ENCODE assay signal across 8 cellular contexts in genomic region chrX:115642895-115643530, GRCh38.
DNase-seq lines count a peak whose midpoint lies in the region; ATAC-seq and TF ChIP-seq lines count a peak whose summit lies in the region.

No MANE protein-coding gene starts in this region.

- H3K27ac ChIP-seq in WERI-Rb-1 (no peak overlapping the region), trophoblast cell (ENCODE audit: low read depth, low read length) (no peak overlapping the region)

- no peak overlapping the region for H4K12ac ChIP-seq in trophoblast cell (ENCODE audit: low read depth, low read length)

- no peak overlapping the region for H2BK120ac ChIP-seq in trophoblast cell (ENCODE audit: insufficient read depth, low read length, poor library complexity)

- H3K4me3 ChIP-seq in AG09309 (ENCODE audit: control insufficient read depth, low read depth, low read length) = no peak overlapping the region
- H3K4me3 ChIP-seq in WERI-Rb-1 (ENCODE audit: low read depth, low read length) = no peak overlapping the region
- no peak overlapping the region for H3K4me3 ChIP-seq in fibroblast of mammary gland (ENCODE audit: control insufficient read depth, low read depth, low read length)
- no peak overlapping the region for H3K4me3 ChIP-seq in trophoblast cell (ENCODE audit: low read depth, low read length)

- H3K27ac Mint-ChIP-seq in T-helper 2 cell treated with Interferon-gamma antibody and Interleukin-4, amounts not matched to agents 5 μg/mL and 100 μg/mL, for 36 hours = no peak overlapping the region

- H3K79me2 ChIP-seq in trophoblast cell (ENCODE audit: control insufficient read depth, insufficient read depth, low read length, poor library complexity) = no peaks in the 10 kb centered on the region

- no peaks in the 10 kb centered on the region for H3K9me3 ChIP-seq in WERI-Rb-1 (ENCODE audit: severe bottlenecking)
- H3K9me3 ChIP-seq in trophoblast cell (ENCODE audit: insufficient read depth, low read depth, low read length) = no peaks in the 10 kb centered on the region

- no peak overlapping the region for H3K4me2 ChIP-seq in trophoblast cell (ENCODE audit: low read length)

- WGBS in trophoblast cell (ENCODE audit: extremely low coverage, insufficient coverage, insufficient read length) = no CpG with 5 or more reads among the region's 5 CpGs

- H3K4me1 Mint-ChIP-seq in T-helper 2 cell treated with Interferon-gamma antibody and Interleukin-4, amounts not matched to agents 5 μg/mL and 100 μg/mL, for 36 hours (ENCODE audit: low read depth) = no peaks in the 10 kb centered on the region

- H2AK5ac ChIP-seq in trophoblast cell (ENCODE audit: low read length) = no peak overlapping the region

- H3K36me3 Mint-ChIP-seq in T-helper 2 cell treated with Interferon-gamma antibody and Interleukin-4, amounts not matched to agents 5 μg/mL and 100 μg/mL, for 36 hours (ENCODE audit: low read depth) = no peaks in the 10 kb centered on the region

- H4K91ac ChIP-seq in trophoblast cell (ENCODE audit: low read depth, low read length) = no peak overlapping the region

- H2BK12ac ChIP-seq in trophoblast cell (ENCODE audit: low read length) = no peak overlapping the region

- no peak overlapping the region for H3K14ac ChIP-seq in trophoblast cell (ENCODE audit: low read length)

- H3K27me3 ChIP-seq in WERI-Rb-1 (ENCODE audit: insufficient read depth, low read depth, severe bottlenecking) = peaks cover 26% of the 10 kb centered on the region
- H3K27me3 ChIP-seq in trophoblast cell (ENCODE audit: insufficient read depth, low read length) = no peaks in the 10 kb centered on the region

- no peak overlapping the region for H2BK5ac ChIP-seq in trophoblast cell (ENCODE audit: low read depth, low read length, poor library complexity)

- DNase-seq in AG09309 (ENCODE audit: low read depth) = peak; percentile 48
- peak; percentile 23 for DNase-seq in GM03348 (ENCODE audit: low spot score)
- DNase-seq in NCI-H1092 (lab: John Stamatoyannopoulos, UW) = peak; percentile 11
- DNase-seq in WERI-Rb-1 = peak; percentile 27
- peak; percentile 84 for DNase-seq in fibroblast of mammary gland (ENCODE audit: low read depth)
- DNase-seq in trophoblast cell = peak; percentile 21 to 79
- no peak for DNase-seq in T-helper 2 cell treated with Interferon-gamma antibody and Interleukin-4, amounts not matched to agents 5 μg/mL and 100 μg/mL, for 36 hours (ENCODE audit: low spot score)

- no peak for ATAC-seq in GM18858 (IDR thresholded peaks at IDR 0.05; ENCODE audit: unreplicated experiment)

- no peak overlapping the region for H2AFZ ChIP-seq in trophoblast cell (ENCODE audit: insufficient read depth, low read length, poor library complexity)

- no peaks in the 10 kb centered on the region for H3K27me3 Mint-ChIP-seq in T-helper 2 cell treated with Interferon-gamma antibody and Interleukin-4, amounts not matched to agents 5 μg/mL and 100 μg/mL, for 36 hours (ENCODE audit: low read depth)

- no peak overlapping the region for H4K8ac ChIP-seq in trophoblast cell (ENCODE audit: low read depth, low read length)

- H3K4me3 Mint-ChIP-seq in T-helper 2 cell treated with Interferon-gamma antibody and Interleukin-4, amounts not matched to agents 5 μg/mL and 100 μg/mL, for 36 hours = no peak overlapping the region

- no peak overlapping the region for H3K18ac ChIP-seq in trophoblast cell (ENCODE audit: low read length)

- H3K23ac ChIP-seq in trophoblast cell (ENCODE audit: low read length) = no peak overlapping the region

- H3K9ac ChIP-seq in trophoblast cell (ENCODE audit: low read length) = no peak overlapping the region

- no peak overlapping the region for H3K4ac ChIP-seq in trophoblast cell (ENCODE audit: low read depth, low read length)

- TF ChIP-seq CTCF in AG09309 (IDR thresholded peaks at IDR 0.05; ENCODE audit: control insufficient read depth, insufficient read depth, low read depth, low read length, missing control alignments) = peak; percentile 84
- TF ChIP-seq CTCF in WERI-Rb-1 (IDR thresholded peaks at IDR 0.05; ENCODE audit: low read depth, low read length) = peak; percentile 60
- peak; percentile 92 for TF ChIP-seq CTCF in fibroblast of mammary gland (conservative IDR thresholded peaks at IDR 0.05; ENCODE audit: control insufficient read depth, insufficient read depth, low read depth, low read length)

- H3K4me1 ChIP-seq in trophoblast cell (ENCODE audit: control insufficient read depth in 1 of 2, insufficient read depth in 2 of 2, low read length in 2 of 2) = no peaks in the 10 kb centered on the region

- H3K36me3 ChIP-seq in WERI-Rb-1 (no peaks in the 10 kb centered on the region; the same call in 1 of the 2 replicates), trophoblast cell (ENCODE audit: control insufficient read depth in 1 of 2, insufficient read depth in 2 of 2, low read length in 2 of 2) (peaks cover 7 to 13% of the 10 kb centered on the region in 2 experiments)

- no peaks in the 10 kb centered on the region for H3K9me3 Mint-ChIP-seq in T-helper 2 cell treated with Interferon-gamma antibody and Interleukin-4, amounts not matched to agents 5 μg/mL and 100 μg/mL, for 36 hours

- no peaks in the 10 kb centered on the region for H3K79me1 ChIP-seq in trophoblast cell (ENCODE audit: low read length)
